In genomic region chr7:149776305-149776704, GRCh38 we compare ENCODE assay signal across 11 cellular contexts. TPM values are rescaled to one million over a fixed set of nuclear protein-coding genes. Genes with fewer than 3 reads are reported as not detected.
DNase-seq lines count a peak whose midpoint lies in the region; ATAC-seq and TF ChIP-seq lines count a peak whose summit lies in the region.
"Had no signal": no experiment of that assay in that cellular context is flagged by ENCODE, and none has a peak within 500 bp of the region (broad histone marks: within the 10 kb centered on the region; RNA-seq: fewer than 3 reads in every experiment).

No MANE protein-coding gene starts in this region.

- no peaks in the 10 kb centered on the region for H3K36me3 Mint-ChIP-seq in glutamatergic neuron (ENCODE audit: unreplicated experiment)
- no peaks in the 10 kb centered on the region for H3K36me3 Mint-ChIP-seq in activated CD4-positive, alpha-beta T cell treated with anti-CD3 and anti-CD28 coated beads, Interleukin-2, amount 10 ng/mL, durations not matched to agents 24 days and 14 days (ENCODE audit: low read depth)
- no peaks in the 10 kb centered on the region for H3K36me3 Mint-ChIP-seq in T-cell

- H4K91ac ChIP-seq in neuronal stem cell (ENCODE audit: low read depth, low read length, poor library complexity), result no peak overlapping the region

- no peaks in the 10 kb centered on the region for H3K9me3 ChIP-seq in neuronal stem cell (replicated peaks in 1 of 2; ENCODE audit: control insufficient read depth in 2 of 2, insufficient read depth in 1 of 2, low read depth in 1 of 2, low read length in 2 of 2)
- H3K9me3 ChIP-seq: ovary, tibial artery had no signal

- H3K4me3 Mint-ChIP-seq in glutamatergic neuron (ENCODE audit: unreplicated experiment) (no peak overlapping the region), T-cell (no peak overlapping the region)
- H3K4me3 Mint-ChIP-seq in activated CD4-positive, alpha-beta T cell treated with anti-CD3 and anti-CD28 coated beads, Interleukin-2, amount 10 ng/mL, durations not matched to agents 24 days and 14 days, result no peak overlapping the region

- H2BK5ac ChIP-seq in neuronal stem cell (ENCODE audit: low read length), result no peak overlapping the region

- H3K36me3 ChIP-seq in neuronal stem cell (replicated peaks in 1 of 2; ENCODE audit: control insufficient read depth in 2 of 2, insufficient read depth in 2 of 2, low read length in 2 of 2), result no peaks in the 10 kb centered on the region
- H3K36me3 ChIP-seq: ovary, tibial artery, WERI-Rb-1 had no signal

- H3K4ac ChIP-seq in neuronal stem cell (ENCODE audit: low read length), result peak overlapping the region; percentile 53

- peaks cover 0 to 14% (median 0%) of the 10 kb centered on the region in 3 experiments for H3K27me3 ChIP-seq in neuronal stem cell (ENCODE audit: control insufficient read depth in 3 of 3, insufficient read depth in 3 of 3, low read depth in 1 of 3, low read length in 3 of 3)
- H3K27me3 ChIP-seq: ovary, tibial artery had no signal

- H2BK15ac ChIP-seq in neuronal stem cell (ENCODE audit: low read length), result peak overlapping the region; percentile 89

- H2BK120ac ChIP-seq in neuronal stem cell (ENCODE audit: low read depth, low read length), result no peak overlapping the region

- no peak overlapping the region for H4K8ac ChIP-seq in neuronal stem cell (ENCODE audit: low read depth, low read length)

- H2BK12ac ChIP-seq in neuronal stem cell (ENCODE audit: low read length), result no peak overlapping the region

- DNase-seq in Daoy (ENCODE audit: low read depth) (peak; percentile 78), glutamatergic neuron (peak; percentile 19), neuronal stem cell (ENCODE audit: low spot score) (no peak), NOMO-1 treated with DMSO at 0.1 percent for 48 hours (lab: John Stamatoyannopoulos, UW; ENCODE audit: unreplicated experiment) (no peak), T-cell (no peak)
- DNase-seq in activated CD4-positive, alpha-beta T cell treated with anti-CD3 and anti-CD28 coated beads, Interleukin-2, amount 10 ng/mL, durations not matched to agents 24 days and 14 days, result no peak
- DNase-seq: WERI-Rb-1 had no signal

- intact Hi-C loops in activated CD4-positive, alpha-beta T cell treated with anti-CD3 and anti-CD28 coated beads, Interleukin-2, amount 10 ng/mL, durations not matched to agents 24 days and 14 days (cut with micrococcal nuclease), result no loop called here

- H2AK5ac ChIP-seq in neuronal stem cell (ENCODE audit: low read depth, low read length), result peak overlapping the region; percentile 97

- peak overlapping the region; percentile 85 for H3K23ac ChIP-seq in neuronal stem cell (ENCODE audit: low read depth, low read length, poor library complexity)

- H3K4me1 ChIP-seq in neuronal stem cell (ENCODE audit: control insufficient read depth in 2 of 2, insufficient read depth in 1 of 2, low read depth in 1 of 2, low read length in 2 of 2), result peaks cover 5 to 50% of the 10 kb centered on the region in 2 donors

- peak; percentile 16 for ATAC-seq in SK-N-SH treated with all-trans-retinoic acid at 6 μM for 48 hours
- no peak for ATAC-seq in GM21619 (IDR thresholded peaks at IDR 0.05; ENCODE audit: unreplicated experiment)
- ATAC-seq in T-cell (replicated peaks in 1 of 4), result no peak

- peaks cover 6% of the 10 kb centered on the region for H3K27me3 Mint-ChIP-seq in glutamatergic neuron (ENCODE audit: unreplicated experiment)
- H3K27me3 Mint-ChIP-seq in activated CD4-positive, alpha-beta T cell treated with anti-CD3 and anti-CD28 coated beads, Interleukin-2, amount 10 ng/mL, durations not matched to agents 24 days and 14 days, result peaks cover 22% of the 10 kb centered on the region
- no peaks in the 10 kb centered on the region for H3K27me3 Mint-ChIP-seq in T-cell

- peaks cover 2% of the 10 kb centered on the region for H3K9me3 Mint-ChIP-seq in glutamatergic neuron (ENCODE audit: unreplicated experiment)
- H3K9me3 Mint-ChIP-seq in activated CD4-positive, alpha-beta T cell treated with anti-CD3 and anti-CD28 coated beads, Interleukin-2, amount 10 ng/mL, durations not matched to agents 24 days and 14 days, result no peaks in the 10 kb centered on the region
- H3K9me3 Mint-ChIP-seq in T-cell, result no peaks in the 10 kb centered on the region

- no peak overlapping the region for H2AFZ ChIP-seq in neuronal stem cell (ENCODE audit: low read length)

- H3K9ac ChIP-seq in neuronal stem cell (ENCODE audit: low read depth, low read length, poor library complexity), result peak overlapping the region; percentile 30

- CTCF ChIA-PET in T-cell (lab: Charles Lee), result interaction anchor here in 1 of 2 donors (0.7 kb wide), 1 partner anchor 491 kb away, joined by 3 read pairs; no protein-coding TSS in a partner anchor

- POLR2A ChIA-PET in T-cell (lab: Charles Lee), result interaction anchor here in 1 of 2 donors (0.6 kb wide), 2 partner anchors 10 to 14 kb away, joined by 3 read pairs; no protein-coding TSS in a partner anchor

- H3K4me3 ChIP-seq in neuronal stem cell (ENCODE audit: low read length in 2 of 2), result no peak overlapping the region
- H3K4me3 ChIP-seq: ovary, tibial artery had no signal

- H3K27ac Mint-ChIP-seq in glutamatergic neuron (ENCODE audit: unreplicated experiment) (no peak overlapping the region), T-cell (no peak overlapping the region)
- no peak overlapping the region for H3K27ac Mint-ChIP-seq in activated CD4-positive, alpha-beta T cell treated with anti-CD3 and anti-CD28 coated beads, Interleukin-2, amount 10 ng/mL, durations not matched to agents 24 days and 14 days

- WGBS in neuronal stem cell (ENCODE audit: extremely low coverage in 2 of 2, insufficient read length in 2 of 2, insufficient replicate concordance in 1 of 2), 2 donors, result no CpG with 5 or more reads among the region's 15 CpGs

- TF ChIP-seq CTCF in glutamatergic neuron (IDR thresholded peaks at IDR 0.05; ENCODE audit: partially characterized antibody, unreplicated experiment), result no peak

- H3K4me1 Mint-ChIP-seq in glutamatergic neuron (ENCODE audit: low read depth, unreplicated experiment) (peaks cover 2% of the 10 kb centered on the region), T-cell (peaks cover 7 to 11% (median 8%) of the 10 kb centered on the region in 3 donors)
- no peaks in the 10 kb centered on the region for H3K4me1 Mint-ChIP-seq in activated CD4-positive, alpha-beta T cell treated with anti-CD3 and anti-CD28 coated beads, Interleukin-2, amount 10 ng/mL, durations not matched to agents 24 days and 14 days

- no peaks in the 10 kb centered on the region for H3K79me1 ChIP-seq in neuronal stem cell (ENCODE audit: low read depth, low read length)

- peak overlapping the region; percentile 44 for H3K18ac ChIP-seq in neuronal stem cell (ENCODE audit: low read length)

- no peak overlapping the region for H3K14ac ChIP-seq in neuronal stem cell (ENCODE audit: low read length)

- H3K4me2 ChIP-seq in neuronal stem cell (ENCODE audit: insufficient read depth, low read length, poor library complexity, severe bottlenecking), result no peak overlapping the region

- H3K27ac ChIP-seq in neuronal stem cell (replicated peaks; ENCODE audit: low read length), result no peak overlapping the region
- H3K27ac ChIP-seq: ovary, tibial artery, WERI-Rb-1 had no signal

TF ChIP-seq in SK-N-SH treated with all-trans-retinoic acid at 6 μM for 48 hours, 23 proteins besides CTCF, POLR2A, EP300 and RAD21:
- no peak for TF ChIP-seq SNAI2 (CRISPR knock-in tag; IDR thresholded peaks at IDR 0.05)
- TF ChIP-seq BACH2 (CRISPR knock-in tag; IDR thresholded peaks at IDR 0.05; ENCODE audit: borderline replicate concordance), result no peak
- TF ChIP-seq CSRNP3 (CRISPR knock-in tag; IDR thresholded peaks at IDR 0.05), result no peak
- no peak for TF ChIP-seq ESRRG (CRISPR knock-in tag; IDR thresholded peaks at IDR 0.05)
- no peak for TF ChIP-seq ZFP30 (CRISPR knock-in tag; IDR thresholded peaks at IDR 0.05)
- TF ChIP-seq ARNTL (CRISPR knock-in tag; IDR thresholded peaks at IDR 0.05; ENCODE audit: borderline replicate concordance, low read depth), result no peak
- no peak for TF ChIP-seq CREB5 (CRISPR knock-in tag; IDR thresholded peaks at IDR 0.05; ENCODE audit: low read depth)

RNA-seq across cellular contexts. Expression of gene ZNF467, which starts 2.9 kb away (rescaled TPM):
- 0.34 and 0.80 TPM in 2 replicates for total RNA-seq in Daoy (2014; rRNA removed; shearing (Covaris generic))
- total RNA-seq in glutamatergic neuron (ENCODE audit: unreplicated experiment) (1.4 TPM), T-cell (1 to 10 TPM; 3.0 to 5.3 (median 4.5) TPM)
- 6.2 TPM for polyA plus RNA-seq in neuronal stem cell (2013, experiment 1 of 2)
- polyA plus RNA-seq in neuronal stem cell (2013, experiment 2 of 2), result 6.1 TPM
- total RNA-seq in activated CD4-positive, alpha-beta T cell treated with anti-CD3 and anti-CD28 coated beads, Interleukin-2, amount 10 ng/mL, durations not matched to agents 24 days and 14 days, result 0.21 TPM in 1 of 2 replicates, not detected in the other

Comparison
In these comparisons a context has a peak if more than half of its experiments do, and no peak if none do; other contexts are left out.
1. DNase-seq: peak in Daoy (single experiment) and glutamatergic neuron (single experiment); none in neuronal stem cell (single experiment), NOMO-1 treated with DMSO at 0.1 percent for 48 hours (single experiment), activated CD4-positive, alpha-beta T cell treated with anti-CD3 and anti-CD28 coated beads, Interleukin-2, amount 10 ng/mL, durations not matched to agents 24 days and 14 days (single experiment) and T-cell (0 of 34).